8 cellular contexts compared by ENCODE assay signal in genomic region chr10:73956476-73957338, GRCh38. TPM values are rescaled to one million over a fixed set of nuclear protein-coding genes. Genes with fewer than 3 reads are reported as not detected.
DNase-seq lines count a peak whose midpoint lies in the region; ATAC-seq and TF ChIP-seq lines count a peak whose summit lies in the region.

No MANE protein-coding gene starts in this region.

- H3K27ac ChIP-seq in left ventricle myocardium inferior (replicated peaks): peak overlapping the region; percentile 56

- H3F3A ChIP-seq in Loucy (ENCODE audit: low read depth): peaks cover 6% of the 10 kb centered on the region

- no peaks in the 10 kb centered on the region for H3K79me2 ChIP-seq in Loucy (ENCODE audit: insufficient read depth, low read length)

- H3K36me3 ChIP-seq in Loucy (ENCODE audit: insufficient read depth, low read length) (no peaks in the 10 kb centered on the region), left ventricle myocardium inferior (no peaks in the 10 kb centered on the region)

- H2AFZ ChIP-seq in Loucy (ENCODE audit: low read length): peak overlapping the region; percentile 49

- H3K9ac ChIP-seq in Loucy (ENCODE audit: low read depth, low read length, poor library complexity, severe bottlenecking): peak overlapping the region; percentile 68

- H3K9me3 ChIP-seq in Loucy (ENCODE audit: insufficient read depth, low read depth, low read length) (no peaks in the 10 kb centered on the region), left ventricle myocardium inferior (replicated peaks) (no peaks in the 10 kb centered on the region)

- H3K4me3 ChIP-seq in Loucy (ENCODE audit: low read length, poor library complexity, severe bottlenecking): peak overlapping the region; percentile 64
- H3K4me3 ChIP-seq in left ventricle myocardium inferior: no peak overlapping the region

- intact Hi-C loops in left ventricle myocardium inferior (cut with micrococcal nuclease): no loop called here

- H3K9me2 ChIP-seq in Loucy (replicated peaks; ENCODE audit: low read depth, low read length): no peaks in the 10 kb centered on the region

- H3K4me1 ChIP-seq in Loucy (ENCODE audit: insufficient read depth, low read length, poor library complexity, severe bottlenecking): peaks cover 19% of the 10 kb centered on the region
- H3K4me1 ChIP-seq in left ventricle myocardium inferior: peaks cover 16% of the 10 kb centered on the region

- H4K20me1 ChIP-seq in Loucy (ENCODE audit: insufficient read depth, low read length, poor library complexity, severe bottlenecking): no peaks in the 10 kb centered on the region

- DNase-seq in ELR (ENCODE audit: low read depth) (peak; percentile 33), activated T-cell treated with anti-CD3 and anti-CD28 coated beads for 48 hours (ENCODE audit: low read depth) (peak; percentile 4), left ventricle myocardium inferior (no peak), cerebellar cortex (ENCODE audit: low spot score) (no peak), NCI-H146 treated with DMSO at 0.1 percent for 48 hours (lab: John Stamatoyannopoulos, UW; ENCODE audit: unreplicated experiment) (no peak)
- DNase-seq in stimulated activated CD4-positive, alpha-beta T cell treated with anti-CD3 and anti-CD28 coated beads, Interleukin-2, amount 100 ng/mL, for 24 hours: peak; percentile 20 to 32

- H3K27me3 ChIP-seq in Loucy (ENCODE audit: insufficient read depth, low read length, poor library complexity, severe bottlenecking) (no peaks in the 10 kb centered on the region), left ventricle myocardium inferior (ENCODE audit: low read depth) (no peaks in the 10 kb centered on the region)

- TF ChIP-seq CTCF in Loucy (conservative IDR thresholded peaks at IDR 0.05; ENCODE audit: low read length) (no peak), left ventricle myocardium inferior (IDR thresholded peaks at IDR 0.05; ENCODE audit: borderline replicate concordance) (no peak)

- H3K4me2 ChIP-seq in Loucy (ENCODE audit: low read depth, low read length, poor library complexity, severe bottlenecking): peak overlapping the region; percentile 85

- ATAC-seq in GM21529 (IDR thresholded peaks at IDR 0.05; ENCODE audit: unreplicated experiment): peak; percentile 53

RNA-seq across cellular contexts. Expression of gene VCL, which starts 41.2 kb away (rescaled TPM):
- 227 TPM for total RNA-seq in left ventricle myocardium inferior

RNA-seq across cellular contexts. Expression of gene PLAU, which starts 45.8 kb away (rescaled TPM):
- total RNA-seq in left ventricle myocardium inferior: 4.9 TPM

Comparison
In these comparisons a context has a peak if more than half of its experiments do, and no peak if none do; other contexts are left out.
1. DNase-seq: peak in ELR (single experiment), activated T-cell treated with anti-CD3 and anti-CD28 coated beads for 48 hours (single experiment) and stimulated activated CD4-positive, alpha-beta T cell treated with anti-CD3 and anti-CD28 coated beads, Interleukin-2, amount 100 ng/mL, for 24 hours (2 of 2); none in left ventricle myocardium inferior (single experiment), cerebellar cortex (single experiment) and NCI-H146 treated with DMSO at 0.1 percent for 48 hours (single experiment).